ENCODE assay signal across 1 cellular context in genomic region chr6:7165002-7165735, GRCh38.
TF ChIP-seq lines count a peak whose summit lies in the region.

No MANE protein-coding gene starts in this region.

TF ChIP-seq in K562, 482 proteins besides CTCF, POLR2A, EP300 and RAD21 (continued from another document and continues in another):
- peak in 1 of 2 experiments; percentile 91; a peak in 2 of 4 replicates for TF ChIP-seq ZMIZ1 (IDR thresholded peaks at IDR 0.05; ENCODE audit: low read depth in 2 of 2, low read length in 2 of 2)
- TF ChIP-seq SIN3B (IDR thresholded peaks at IDR 0.05; ENCODE audit: low read depth): no peak
- TF ChIP-seq CBX5 (IDR thresholded peaks at IDR 0.05; ENCODE audit: borderline replicate concordance, low read depth): peak; percentile 51; the same call in 1 of the 2 replicates
- no peak for TF ChIP-seq CREBBP (IDR thresholded peaks at IDR 0.05; ENCODE audit: low read depth, low read length)
- TF ChIP-seq ZNF518B (CRISPR knock-in tag; IDR thresholded peaks at IDR 0.05): no peak
- TF ChIP-seq ZNF57 (CRISPR knock-in tag; IDR thresholded peaks at IDR 0.05): no peak
- peak; percentile 94 for TF ChIP-seq TAL1 (IDR thresholded peaks at IDR 0.05)
- TF ChIP-seq EGR1 (conservative IDR thresholded peaks at IDR 0.05): no peak
- TF ChIP-seq FOS (IDR thresholded peaks at IDR 0.05; ENCODE audit: extremely low read depth, insufficient read length): no peak
- TF ChIP-seq PRMT5 (CRISPR knock-in tag; IDR thresholded peaks at IDR 0.05): no peak
- no peak for TF ChIP-seq C11orf30 (IDR thresholded peaks at IDR 0.05; ENCODE audit: low read depth)
- TF ChIP-seq ZNF354B (CRISPR knock-in tag; IDR thresholded peaks at IDR 0.05): peak; percentile 78
- TF ChIP-seq HINFP (tag; conservative IDR thresholded peaks at IDR 0.05; ENCODE audit: low read depth): peak; percentile 82
- no peak for TF ChIP-seq ZNF77 (CRISPR knock-in tag; IDR thresholded peaks at IDR 0.05)
- TF ChIP-seq ZNF224 (CRISPR knock-in tag; IDR thresholded peaks at IDR 0.05): no peak
- peak; percentile 56; the same call in 1 of the 2 replicates for TF ChIP-seq ATF3 (IDR thresholded peaks at IDR 0.05)
- TF ChIP-seq ATF3 (CRISPR knock-in tag; conservative IDR thresholded peaks at IDR 0.05): no peak
- no peak for TF ChIP-seq HNRNPLL (IDR thresholded peaks at IDR 0.05; ENCODE audit: low read depth, low read length, poor library complexity, severe bottlenecking)
- no peak for TF ChIP-seq CCAR2 (IDR thresholded peaks at IDR 0.05; ENCODE audit: low read depth, low read length)
- TF ChIP-seq PHB2 (IDR thresholded peaks at IDR 0.05; ENCODE audit: low read depth): peak; percentile 89
- TF ChIP-seq POLR2AphosphoS2 (IDR thresholded peaks at IDR 0.05; ENCODE audit: low read length): no peak
- peak; percentile 90 for TF ChIP-seq ZNF311 (CRISPR knock-in tag; IDR thresholded peaks at IDR 0.05)
- TF ChIP-seq AFF4 (CRISPR knock-in tag; IDR thresholded peaks at IDR 0.05): peak; percentile 89
- no peak; the same call in 1 of the 2 replicates for TF ChIP-seq CREB5 (CRISPR knock-in tag; IDR thresholded peaks at IDR 0.05)
- TF ChIP-seq CHAMP1 (IDR thresholded peaks at IDR 0.05): peak; percentile 75; the same call in 1 of the 2 replicates
- TF ChIP-seq ZNF184 (CRISPR knock-in tag; IDR thresholded peaks at IDR 0.05): no peak
- no peak for TF ChIP-seq CEBPZ (IDR thresholded peaks at IDR 0.05; ENCODE audit: borderline replicate concordance, low read depth, low read length)
- TF ChIP-seq ZEB2 (IDR thresholded peaks at IDR 0.05): peak; percentile 89; the same call in 1 of the 2 replicates
- no peak for TF ChIP-seq NELFE (IDR thresholded peaks at IDR 0.05; ENCODE audit: insufficient read depth, insufficient read length)
- no peak for TF ChIP-seq ZNF217 (CRISPR knock-in tag; IDR thresholded peaks at IDR 0.05)
- TF ChIP-seq ESRRB (CRISPR knock-in tag; IDR thresholded peaks at IDR 0.05; ENCODE audit: borderline replicate concordance): no peak
- TF ChIP-seq NR2F6 (CRISPR knock-in tag; IDR thresholded peaks at IDR 0.05): no peak
- TF ChIP-seq HNRNPK (IDR thresholded peaks at IDR 0.05; ENCODE audit: low read depth, low read length, poor library complexity, severe bottlenecking): no peak
- TF ChIP-seq ZNF347 (CRISPR knock-in tag; IDR thresholded peaks at IDR 0.05; ENCODE audit: low read depth): no peak
- TF ChIP-seq TARDBP (IDR thresholded peaks at IDR 0.05): peak; percentile 63; the same call in 1 of the 2 replicates
- TF ChIP-seq HLTF (IDR thresholded peaks at IDR 0.05): no peak
- no peak for TF ChIP-seq ZKSCAN3 (CRISPR knock-in tag; IDR thresholded peaks at IDR 0.05)
- no peak for TF ChIP-seq SPI1 (IDR thresholded peaks at IDR 0.05; ENCODE audit: borderline replicate concordance, low read depth, low read length)
- no peak for TF ChIP-seq ZNF445 (CRISPR knock-in tag; IDR thresholded peaks at IDR 0.05; ENCODE audit: low read depth)
- TF ChIP-seq ZSCAN32 (CRISPR knock-in tag; IDR thresholded peaks at IDR 0.05): no peak; the same call in 1 of the 2 replicates
- TF ChIP-seq PPARD (CRISPR knock-in tag; IDR thresholded peaks at IDR 0.05): no peak
